13 cellular contexts compared by ENCODE assay signal in genomic region chr2:12046641-12047040, GRCh38.
DNase-seq lines count a peak whose midpoint lies in the region; ATAC-seq and TF ChIP-seq lines count a peak whose summit lies in the region.
"Had no signal": no experiment of that assay in that cellular context is flagged by ENCODE, and none has a peak within 500 bp of the region (broad histone marks: within the 10 kb centered on the region; RNA-seq: fewer than 3 reads in every experiment).

No MANE protein-coding gene starts in this region.

- H3K4me2 ChIP-seq in PC-3 (ENCODE audit: low read length) (peak overlapping the region; percentile 26), smooth muscle cell (no peak overlapping the region)

- no peaks in the 10 kb centered on the region for H3K9me2 ChIP-seq in PC-3 (replicated peaks; ENCODE audit: low read length)

- H3K36me3 ChIP-seq in PC-3 (ENCODE audit: low read depth, low read length) (no peaks in the 10 kb centered on the region), smooth muscle cell (ENCODE audit: low read depth) (no peaks in the 10 kb centered on the region)
- H3K36me3 ChIP-seq: esophagus squamous epithelium had no signal

- WGBS in smooth muscle cell (ENCODE audit: low lambda C conversion rate): 73% methylated on average over 4 of the region's 4 CpGs

- H3K27ac ChIP-seq in PC-3 (ENCODE audit: low read length) (no peak overlapping the region), smooth muscle cell (ENCODE audit: low read depth) (no peak overlapping the region)
- H3K27ac ChIP-seq: esophagus squamous epithelium had no signal

- H3K4me3 Mint-ChIP-seq in activated T-cell treated with anti-CD3 and anti-CD28 coated beads, Interleukin-2, amount 50 U/mL, for 4 hours: no peak overlapping the region

- peaks cover 3% of the 10 kb centered on the region for H3K9me3 Mint-ChIP-seq in activated T-cell treated with anti-CD3 and anti-CD28 coated beads, Interleukin-2, amount 50 U/mL, for 4 hours

- H3K4me3 ChIP-seq in PC-3 (ENCODE audit: low read length) (no peak overlapping the region), smooth muscle cell (no peak overlapping the region)
- H3K4me3 ChIP-seq: esophagus squamous epithelium had no signal

- DNase-seq in ELR (ENCODE audit: low read depth): peak; percentile 75
- DNase-seq in PC-3: peak; percentile 76
- peak; percentile 78 for DNase-seq in fibroblast of gingiva (ENCODE audit: low read depth)
- peak; percentile 81 for DNase-seq in renal cortical epithelial cell (ENCODE audit: low read depth)
- DNase-seq in smooth muscle cell (lab: John Stamatoyannopoulos, UW; ENCODE audit: unreplicated experiment): no peak
- DNase-seq in G401 (ENCODE audit: low spot score): no peak
- DNase-seq in activated T-cell treated with anti-CD3 and anti-CD28 coated beads, Interleukin-2, amount 50 U/mL, for 4 hours: no peak
- DNase-seq: central memory CD4-positive, alpha-beta T cell; esophagus squamous epithelium; left cardiac atrium; NCI-H446 treated with DMSO at 0.1 percent for 48 hours; stimulated activated CD4-positive, alpha-beta T cell treated with anti-CD3 and anti-CD28 coated beads, Interleukin-2, amount 100 ng/mL, for 24 hours; stimulated activated naive B cell treated with anti-CD40 and anti-IgM and Interleukin-4, amounts not matched to agents 10 μg/mL and 1 μg/mL and 100 μg/mL, for 72 hours had no signal

- no peaks in the 10 kb centered on the region for H3K27me3 Mint-ChIP-seq in activated T-cell treated with anti-CD3 and anti-CD28 coated beads, Interleukin-2, amount 50 U/mL, for 4 hours (ENCODE audit: low read depth)
- H3K27me3 Mint-ChIP-seq: stimulated activated naive B cell treated with anti-CD40 and anti-IgM and Interleukin-4, amounts not matched to agents 10 μg/mL and 1 μg/mL and 100 μg/mL, for 72 hours had no signal

- H3K9me3 ChIP-seq in PC-3 (ENCODE audit: low read length): no peaks in the 10 kb centered on the region
- H3K9me3 ChIP-seq in smooth muscle cell (replicated peaks; ENCODE audit: low read depth): no peaks in the 10 kb centered on the region
- H3K9me3 ChIP-seq: esophagus squamous epithelium had no signal

- no peak overlapping the region for H3K9ac ChIP-seq in PC-3 (ENCODE audit: low read length)
- H3K9ac ChIP-seq in smooth muscle cell (ENCODE audit: low read depth): no peak overlapping the region

- H3K4me1 Mint-ChIP-seq in activated T-cell treated with anti-CD3 and anti-CD28 coated beads, Interleukin-2, amount 50 U/mL, for 4 hours (ENCODE audit: low read depth): peaks cover 70% of the 10 kb centered on the region

- no peak overlapping the region for H2AFZ ChIP-seq in PC-3 (ENCODE audit: low read length)
- no peak overlapping the region for H2AFZ ChIP-seq in smooth muscle cell (ENCODE audit: low read depth)

- peak; percentile 25; the same call in 1 of the 2 replicates for ATAC-seq in PC-3
- no peak for ATAC-seq in activated T-cell treated with anti-CD3 and anti-CD28 coated beads, Interleukin-2, amount 50 U/mL, for 4 hours

- intact Hi-C loops in PC-3 (cut with micrococcal nuclease): no loop called here

- H3K4me1 ChIP-seq in PC-3 (ENCODE audit: insufficient read depth, low read length) (peaks cover 34% of the 10 kb centered on the region), smooth muscle cell (ENCODE audit: low read depth) (no peaks in the 10 kb centered on the region)
- H3K4me1 ChIP-seq: esophagus squamous epithelium had no signal

- no peaks in the 10 kb centered on the region for H3K36me3 Mint-ChIP-seq in activated T-cell treated with anti-CD3 and anti-CD28 coated beads, Interleukin-2, amount 50 U/mL, for 4 hours (ENCODE audit: insufficient read depth)

- CTCF ChIA-PET in PC-3 (lab: Charles Lee): no interaction called here

- H3K79me2 ChIP-seq in PC-3 (ENCODE audit: low read length) (no peaks in the 10 kb centered on the region), smooth muscle cell (ENCODE audit: low read depth) (no peaks in the 10 kb centered on the region)

- POLR2A ChIA-PET in PC-3 (lab: Charles Lee; ENCODE audit: unreplicated experiment): no interaction called here

- H3F3A ChIP-seq in PC-3 (ENCODE audit: low read length, unreplicated experiment): no peaks in the 10 kb centered on the region
- no peaks in the 10 kb centered on the region for H3F3A ChIP-seq in smooth muscle cell (ENCODE audit: low read depth)

- no TSS peak for BruUV-seq in PC-3 (replicated peaks; lab: Mats Ljungman, UMichigan)

- H4K20me1 ChIP-seq in PC-3 (ENCODE audit: low read length): no peaks in the 10 kb centered on the region
- no peaks in the 10 kb centered on the region for H4K20me1 ChIP-seq in smooth muscle cell (ENCODE audit: low read depth)

- H3K27me3 ChIP-seq in PC-3 (ENCODE audit: low read length): no peaks in the 10 kb centered on the region
- no peaks in the 10 kb centered on the region for H3K27me3 ChIP-seq in smooth muscle cell (ENCODE audit: low read depth)

- in situ Hi-C loops in G401 (cut with HindIII; ENCODE audit: low sequenced_read_pairs): no loop called here

- TF ChIP-seq CTCF in PC-3 (conservative IDR thresholded peaks at IDR 0.05; ENCODE audit: low read depth, low read length) (no peak), smooth muscle cell (IDR thresholded peaks at IDR 0.05; ENCODE audit: borderline replicate concordance, insufficient read depth, poor library complexity, severe bottlenecking) (no peak)

Comparison
In these comparisons a context has a peak if more than half of its experiments do, and no peak if none do; other contexts are left out.
1. DNase-seq: peak in ELR (single experiment), PC-3 (single experiment), fibroblast of gingiva (single experiment) and renal cortical epithelial cell (single experiment); none in smooth muscle cell (single experiment), G401 (single experiment) and activated T-cell treated with anti-CD3 and anti-CD28 coated beads, Interleukin-2, amount 50 U/mL, for 4 hours (single experiment).